In genomic region chr17:62971853-62972252, GRCh38 we compare ENCODE assay signal across 3 cellular contexts.
TF ChIP-seq lines count a peak whose summit lies in the region.

No MANE protein-coding gene starts in this region.

TF ChIP-seq in SK-N-SH, 30 proteins besides CTCF, POLR2A, EP300 and RAD21:
- no peak for TF ChIP-seq FOXM1 (IDR thresholded peaks at IDR 0.05; ENCODE audit: low read depth)

TF ChIP-seq in SK-N-SH treated with all-trans-retinoic acid at 6 μM for 48 hours, 23 proteins besides CTCF, POLR2A, EP300 and RAD21:
- TF ChIP-seq PATZ1 (CRISPR knock-in tag; IDR thresholded peaks at IDR 0.05; ENCODE audit: borderline replicate concordance) (no peak), ZFP3 (CRISPR knock-in tag; IDR thresholded peaks at IDR 0.05) (no peak), ZFP30 (CRISPR knock-in tag; IDR thresholded peaks at IDR 0.05) (no peak)

TF ChIP-seq in H1, 55 proteins besides CTCF, POLR2A, EP300 and RAD21:
- no peak for TF ChIP-seq SIX5 (IDR thresholded peaks at IDR 0.05; ENCODE audit: low read depth, low read length)
- peak; percentile 48; the same call in 1 of the 2 replicates for TF ChIP-seq CEBPB (IDR thresholded peaks at IDR 0.05; ENCODE audit: low read depth, low read length)
